In genomic region chr17:28665994-28666393, GRCh38 we compare ENCODE assay signal across 1 cellular context.
TF ChIP-seq lines count a peak whose summit lies in the region.

No MANE protein-coding gene starts in this region.

TF ChIP-seq in GM12878, 131 proteins besides CTCF, POLR2A, EP300 and RAD21:
- TF ChIP-seq POLR2AphosphoS5 (IDR thresholded peaks at IDR 0.05; ENCODE audit: low read length): no peak
- peak; percentile 60; the same call in 1 of the 2 replicates for TF ChIP-seq SPI1 (IDR thresholded peaks at IDR 0.05; ENCODE audit: borderline replicate concordance, insufficient read depth, low read depth, low read length)
